ENCODE assay signal across 2 cellular contexts in genomic region chr13:32140109-32140508, GRCh38.
TF ChIP-seq lines count a peak whose summit lies in the region.

No MANE protein-coding gene starts in this region.

TF ChIP-seq in HepG2, 621 proteins besides CTCF, POLR2A, EP300 and RAD21 (continues in another document):
- TF ChIP-seq SAP130 (CRISPR knock-in tag; IDR thresholded peaks at IDR 0.05; ENCODE audit: low read depth) (0 out of 2 replicates have a peak, but pooled peaks have one; percentile 22), NCOA2 (CRISPR knock-in tag; IDR thresholded peaks at IDR 0.05) (peak; percentile 58), ZNF350 (CRISPR knock-in tag; IDR thresholded peaks at IDR 0.05; ENCODE audit: borderline replicate concordance, low read depth) (no peak), RARA (CRISPR knock-in tag; IDR thresholded peaks at IDR 0.05) (peak; percentile 22; the same call in 1 of the 2 replicates), ISL2 (CRISPR knock-in tag; IDR thresholded peaks at IDR 0.05) (peak; percentile 67; the same call in 1 of the 2 replicates), ELF3 (CRISPR knock-in tag; IDR thresholded peaks at IDR 0.05) (peak; percentile 62), THAP11 (CRISPR knock-in tag; IDR thresholded peaks at IDR 0.05) (0 out of 2 replicates have a peak, but pooled peaks have one; percentile 13), HDAC2 (CRISPR knock-in tag; IDR thresholded peaks at IDR 0.05) (0 out of 2 replicates have a peak, but pooled peaks have one; percentile 24), FOXP1 (IDR thresholded peaks at IDR 0.05) (no peak), FOXP1 (CRISPR knock-in tag; IDR thresholded peaks at IDR 0.05) (peak; percentile 80), FOXK2 (IDR thresholded peaks at IDR 0.05) (no peak), ZBTB39 (CRISPR knock-in tag; IDR thresholded peaks at IDR 0.05) (peak; percentile 98), ARID3A (IDR thresholded peaks at IDR 0.05; ENCODE audit: low read depth, low read length) (0 out of 2 replicates have a peak, but pooled peaks have one; percentile 8), RXRB (CRISPR knock-in tag; IDR thresholded peaks at IDR 0.05; ENCODE audit: borderline replicate concordance) (peak; percentile 44; the same call in 1 of the 2 replicates), SOX13 (IDR thresholded peaks at IDR 0.05) (no peak), SOX13 (CRISPR knock-in tag; conservative IDR thresholded peaks at IDR 0.05 in 1 of 2, IDR thresholded peaks at IDR 0.05 in 1 of 2) (peak in 1 of 2 experiments; percentile 70; a peak in 2 of 4 replicates), CEBPG (CRISPR knock-in tag; IDR thresholded peaks at IDR 0.05) (0 out of 2 replicates have a peak, but pooled peaks have one; percentile 17), GRHL1 (CRISPR knock-in tag; conservative IDR thresholded peaks at IDR 0.05) (no peak), MED1 (CRISPR knock-in tag; IDR thresholded peaks at IDR 0.05) (0 out of 2 replicates have a peak, but pooled peaks have one; percentile 33), NR1H2 (CRISPR knock-in tag; IDR thresholded peaks at IDR 0.05; ENCODE audit: borderline replicate concordance, low read depth) (no peak), CREM (IDR thresholded peaks at IDR 0.05) (peak; percentile 20; the same call in 1 of the 2 replicates), CREM (CRISPR knock-in tag; IDR thresholded peaks at IDR 0.05) (no peak)
- TF ChIP-seq, protein P1, sequence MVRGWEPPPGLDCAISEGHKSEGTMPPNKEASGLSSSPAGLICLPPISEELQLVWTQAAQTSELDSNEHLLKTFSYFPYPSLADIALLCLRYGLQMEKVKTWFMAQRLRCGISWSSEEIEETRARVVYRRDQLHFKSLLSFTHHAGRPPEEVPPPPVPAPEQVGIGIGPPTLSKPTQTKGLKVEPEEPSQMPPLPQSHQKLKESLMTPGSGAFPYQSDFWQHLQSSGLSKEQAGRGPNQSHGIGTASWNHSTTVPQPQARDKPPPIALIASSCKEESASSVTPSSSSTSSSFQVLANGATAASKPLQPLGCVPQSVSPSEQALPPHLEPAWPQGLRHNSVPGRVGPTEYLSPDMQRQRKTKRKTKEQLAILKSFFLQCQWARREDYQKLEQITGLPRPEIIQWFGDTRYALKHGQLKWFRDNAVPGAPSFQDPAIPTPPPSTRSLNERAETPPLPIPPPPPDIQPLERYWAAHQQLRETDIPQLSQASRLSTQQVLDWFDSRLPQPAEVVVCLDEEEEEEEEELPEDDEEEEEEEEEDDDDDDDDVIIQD (CRISPR knock-in tag; IDR thresholded peaks at IDR 0.05; ENCODE audit: low read depth): peak; percentile 17; the same call in 1 of the 2 replicates

TF ChIP-seq in IMR-90, 13 proteins besides CTCF, POLR2A, EP300 and RAD21:
- TF ChIP-seq FOS (IDR thresholded peaks at IDR 0.05; ENCODE audit: low read depth, low read length): no peak
- TF ChIP-seq CHD1 (IDR thresholded peaks at IDR 0.05; ENCODE audit: low read depth, low read length): no peak
- TF ChIP-seq, protein P2, sequence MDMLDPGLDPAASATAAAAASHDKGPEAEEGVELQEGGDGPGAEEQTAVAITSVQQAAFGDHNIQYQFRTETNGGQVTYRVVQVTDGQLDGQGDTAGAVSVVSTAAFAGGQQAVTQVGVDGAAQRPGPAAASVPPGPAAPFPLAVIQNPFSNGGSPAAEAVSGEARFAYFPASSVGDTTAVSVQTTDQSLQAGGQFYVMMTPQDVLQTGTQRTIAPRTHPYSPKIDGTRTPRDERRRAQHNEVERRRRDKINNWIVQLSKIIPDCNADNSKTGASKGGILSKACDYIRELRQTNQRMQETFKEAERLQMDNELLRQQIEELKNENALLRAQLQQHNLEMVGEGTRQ (IDR thresholded peaks at IDR 0.05; ENCODE audit: low read depth, low read length): no peak
- no peak for TF ChIP-seq CEBPB (IDR thresholded peaks at IDR 0.05; ENCODE audit: low read depth, low read length)
- no peak for TF ChIP-seq MXI1 (IDR thresholded peaks at IDR 0.05; ENCODE audit: borderline replicate concordance, low read depth, low read length)
- no peak for TF ChIP-seq RFX5 (IDR thresholded peaks at IDR 0.05; ENCODE audit: low read depth, low read length)
- TF ChIP-seq, protein P3, sequence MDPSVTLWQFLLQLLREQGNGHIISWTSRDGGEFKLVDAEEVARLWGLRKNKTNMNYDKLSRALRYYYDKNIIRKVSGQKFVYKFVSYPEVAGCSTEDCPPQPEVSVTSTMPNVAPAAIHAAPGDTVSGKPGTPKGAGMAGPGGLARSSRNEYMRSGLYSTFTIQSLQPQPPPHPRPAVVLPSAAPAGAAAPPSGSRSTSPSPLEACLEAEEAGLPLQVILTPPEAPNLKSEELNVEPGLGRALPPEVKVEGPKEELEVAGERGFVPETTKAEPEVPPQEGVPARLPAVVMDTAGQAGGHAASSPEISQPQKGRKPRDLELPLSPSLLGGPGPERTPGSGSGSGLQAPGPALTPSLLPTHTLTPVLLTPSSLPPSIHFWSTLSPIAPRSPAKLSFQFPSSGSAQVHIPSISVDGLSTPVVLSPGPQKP (IDR thresholded peaks at IDR 0.05; ENCODE audit: borderline replicate concordance, low read depth, low read length): no peak
- no peak for TF ChIP-seq NFE2L2 (IDR thresholded peaks at IDR 0.05; ENCODE audit: low read depth, low read length)
- TF ChIP-seq RCOR1 (IDR thresholded peaks at IDR 0.05; ENCODE audit: insufficient replicate concordance, low read length): no peak
- no peak for TF ChIP-seq MAFK (IDR thresholded peaks at IDR 0.05; ENCODE audit: low read depth, low read length)
- no peak for TF ChIP-seq SMC3 (IDR thresholded peaks at IDR 0.05; ENCODE audit: low read depth, low read length)
- TF ChIP-seq BHLHE40 (IDR thresholded peaks at IDR 0.05; ENCODE audit: low read depth, low read length): no peak
- no peak for TF ChIP-seq MAZ (IDR thresholded peaks at IDR 0.05; ENCODE audit: borderline replicate concordance, low read depth, low read length)
TF ChIP-seq in IMR-90: peak in this region for 0.
